ENCODE assay signal across 15 cellular contexts in the genomic region with DNA sequence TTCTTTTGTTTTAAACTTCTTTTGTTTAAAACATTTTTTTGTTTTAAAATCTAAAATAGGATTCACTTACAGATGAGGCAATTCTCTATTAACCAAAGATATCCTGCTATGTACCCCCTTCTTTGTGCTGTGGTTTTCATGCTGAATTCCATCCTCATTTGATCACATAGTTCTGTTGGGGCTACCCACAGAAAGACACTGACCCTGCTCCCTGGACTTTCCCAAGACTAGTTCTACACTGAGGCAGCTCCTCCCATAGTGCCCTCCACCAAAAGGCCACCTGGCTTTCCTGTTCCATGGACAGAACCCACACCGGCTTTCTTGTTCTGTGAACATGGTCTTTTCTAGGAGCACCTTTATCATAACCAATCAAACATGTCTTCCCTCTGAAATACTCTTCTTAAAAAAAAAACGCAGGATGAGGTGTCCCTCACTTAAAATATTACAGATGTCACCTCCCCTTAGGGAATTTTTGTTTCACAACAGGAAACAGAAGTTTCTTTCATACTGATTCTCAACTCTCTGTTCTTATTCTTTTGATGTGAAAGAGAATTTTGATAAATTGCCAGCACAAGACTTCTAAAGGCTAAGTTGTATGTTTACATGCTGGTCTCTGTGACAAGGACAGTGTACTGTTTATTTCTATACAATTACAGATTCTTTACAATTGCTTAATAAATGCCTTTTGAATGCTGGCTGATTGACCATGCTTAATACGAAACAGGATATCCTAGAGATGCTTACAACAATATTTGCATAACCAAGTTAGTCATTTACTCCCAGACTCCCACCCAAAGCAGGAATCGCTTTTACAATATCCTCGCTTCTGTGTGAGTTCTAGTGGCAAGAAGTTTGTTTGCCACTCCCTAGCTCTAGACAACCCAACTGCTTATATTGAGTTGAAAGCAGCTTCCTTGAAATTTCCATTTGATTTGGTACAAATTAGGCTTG.
A peak's percentile ranks its signal among the peaks of the same experiment; 100 is the strongest.
DNase-seq lines count a peak whose midpoint lies in the region; ATAC-seq and TF ChIP-seq lines count a peak whose summit lies in the region.
"Had no signal": no experiment of that assay in that cellular context is flagged by ENCODE, and none has a peak within 500 bp of the region (broad histone marks: within the 10 kb centered on the region; RNA-seq: fewer than 3 reads in every experiment).

No MANE protein-coding gene starts in this region.

- DNase-seq in adipocyte (ENCODE audit: low read depth): peak; percentile 66
- DNase-seq in type B pancreatic cell (ENCODE audit: extremely low spot score, unreplicated experiment): no peak
- no peak for DNase-seq in stimulated activated CD4-positive, alpha-beta T cell treated with anti-CD3 and anti-CD28 coated beads, Interleukin-2, amount 100 ng/mL, for 24 hours
- no peak for DNase-seq in hepatic stellate cell (ENCODE audit: low spot score)
- DNase-seq in central memory CD4-positive, alpha-beta T cell: no peak
- DNase-seq: CD4-positive, CD25-positive, alpha-beta regulatory T cell; GOT3; KG1; left cardiac atrium; NCI-H1694; NCI-H82 had no signal

- no peak overlapping the region for H3K27ac Mint-ChIP-seq in type B pancreatic cell
- H3K27ac Mint-ChIP-seq: activated T-helper 17 cell treated with anti-CD3 and anti-CD28 coated beads, Interleukin-2, amount 50 U/mL, for 72 hours; CD4-positive, CD25-positive, alpha-beta regulatory T cell had no signal

- H3K27me3 ChIP-seq in adipocyte (replicated peaks; ENCODE audit: control insufficient read depth, insufficient read depth, low read length): no peaks in the 10 kb centered on the region
- H3K27me3 ChIP-seq: ascending aorta had no signal

- H3K4me3 Mint-ChIP-seq in type B pancreatic cell: peak overlapping the region; percentile 56
- H3K4me3 Mint-ChIP-seq: activated T-helper 17 cell treated with anti-CD3 and anti-CD28 coated beads, Interleukin-2, amount 50 U/mL, for 72 hours; CD4-positive, CD25-positive, alpha-beta regulatory T cell had no signal

- no peak overlapping the region for H3K9ac ChIP-seq in adipocyte (ENCODE audit: low read length)

- peaks cover 9% of the 10 kb centered on the region for H3K9me3 Mint-ChIP-seq in type B pancreatic cell
- H3K9me3 Mint-ChIP-seq: activated T-helper 17 cell treated with anti-CD3 and anti-CD28 coated beads, Interleukin-2, amount 50 U/mL, for 72 hours had no signal

- no peaks in the 10 kb centered on the region for H3K4me1 Mint-ChIP-seq in type B pancreatic cell (ENCODE audit: unreplicated experiment)
- H3K4me1 Mint-ChIP-seq: activated T-helper 17 cell treated with anti-CD3 and anti-CD28 coated beads, Interleukin-2, amount 50 U/mL, for 72 hours; CD4-positive, CD25-positive, alpha-beta regulatory T cell had no signal

- no peaks in the 10 kb centered on the region for H3K36me3 ChIP-seq in adipocyte (ENCODE audit: control insufficient read depth, insufficient read depth, low read length, severe bottlenecking)
- H3K36me3 ChIP-seq: ascending aorta had no signal

- TF ChIP-seq CTCF in type B pancreatic cell (conservative IDR thresholded peaks at IDR 0.05): no peak

- no peaks in the 10 kb centered on the region for H3K4me1 ChIP-seq in adipocyte (ENCODE audit: control insufficient read depth, insufficient read depth, low read length)
- H3K4me1 ChIP-seq: ascending aorta had no signal

- ATAC-seq in GM19395 (IDR thresholded peaks at IDR 0.05; ENCODE audit: unreplicated experiment) (peak; percentile 70), HG02884 (IDR thresholded peaks at IDR 0.05; ENCODE audit: unreplicated experiment) (peak; percentile 40)
- ATAC-seq: activated T-helper 17 cell treated with anti-CD3 and anti-CD28 coated beads, Interleukin-2, amount 50 U/mL, for 72 hours; left cardiac atrium had no signal

- no peak overlapping the region for H3K4me3 ChIP-seq in adipocyte (ENCODE audit: low read length)
- H3K4me3 ChIP-seq: ascending aorta had no signal

- no peaks in the 10 kb centered on the region for H3K36me3 Mint-ChIP-seq in type B pancreatic cell
- H3K36me3 Mint-ChIP-seq: CD4-positive, CD25-positive, alpha-beta regulatory T cell had no signal

- peaks cover 15% of the 10 kb centered on the region for H3K27me3 Mint-ChIP-seq in type B pancreatic cell
- H3K27me3 Mint-ChIP-seq: activated T-helper 17 cell treated with anti-CD3 and anti-CD28 coated beads, Interleukin-2, amount 50 U/mL, for 72 hours had no signal

- H3K9me3 ChIP-seq in adipocyte (ENCODE audit: control insufficient read depth, low read length): no peaks in the 10 kb centered on the region
- H3K9me3 ChIP-seq: ascending aorta had no signal
